In genomic region chr16:79093554-79093967, GRCh38 we compare ENCODE assay signal across 1 cellular context.
TF ChIP-seq lines count a peak whose summit lies in the region.

No MANE protein-coding gene starts in this region.

TF ChIP-seq in K562, 482 proteins besides CTCF, POLR2A, EP300 and RAD21 (continued from another document):
- peak; percentile 46; the same call in 1 of the 2 replicates for TF ChIP-seq VEZF1 (CRISPR knock-in tag; IDR thresholded peaks at IDR 0.05)
- no peak for TF ChIP-seq CHD1 (IDR thresholded peaks at IDR 0.05; ENCODE audit: low read length)
- no peak for TF ChIP-seq DACH1 (IDR thresholded peaks at IDR 0.05; ENCODE audit: partially characterized antibody)
- TF ChIP-seq GTF2A2 (tag; IDR thresholded peaks at IDR 0.05), result no peak
- no peak for TF ChIP-seq ZNF644 (tag; IDR thresholded peaks at IDR 0.05; ENCODE audit: low read depth)
- TF ChIP-seq ZBTB1 (CRISPR knock-in tag; IDR thresholded peaks at IDR 0.05; ENCODE audit: borderline replicate concordance, low read depth), result no peak
- peak; percentile 69 for TF ChIP-seq PKNOX1 (IDR thresholded peaks at IDR 0.05)
- TF ChIP-seq GTF2E2 (tag; IDR thresholded peaks at IDR 0.05), result no peak
- no peak for TF ChIP-seq POLR2H (tag; IDR thresholded peaks at IDR 0.05; ENCODE audit: low read depth)
- no peak for TF ChIP-seq ETV1 (tag; conservative IDR thresholded peaks at IDR 0.05; ENCODE audit: low read depth)
- TF ChIP-seq NFE2 (IDR thresholded peaks at IDR 0.05; ENCODE audit: low read depth), result peak; percentile 58; the same call in 1 of the 2 replicates
- TF ChIP-seq KAT7 (CRISPR knock-in tag; IDR thresholded peaks at IDR 0.05; ENCODE audit: borderline replicate concordance), result no peak
- no peak for TF ChIP-seq ZBED1 (IDR thresholded peaks at IDR 0.05)
- TF ChIP-seq MCM3 (IDR thresholded peaks at IDR 0.05), result no peak
- 0 out of 4 replicates have a peak, but pooled peaks of 1 of the 2 experiments have one; percentile 8 for TF ChIP-seq ETV6 (IDR thresholded peaks at IDR 0.05; ENCODE audit: borderline replicate concordance in 1 of 2, low read depth in 2 of 2, low read length in 1 of 2)
- no peak for TF ChIP-seq ETV6 (CRISPR knock-in tag; IDR thresholded peaks at IDR 0.05; ENCODE audit: borderline replicate concordance)
- TF ChIP-seq ZNF780A (CRISPR knock-in tag; IDR thresholded peaks at IDR 0.05), result no peak
- no peak for TF ChIP-seq SRSF7 (optimal IDR thresholded peaks at IDR 0.05; ENCODE audit: low read depth, low read length)
- no peak for TF ChIP-seq JUND (IDR thresholded peaks at IDR 0.05; ENCODE audit: borderline replicate concordance, low read depth, low read length)
- peak; percentile 51; the same call in 1 of the 3 replicates for TF ChIP-seq JUND (tag; IDR thresholded peaks at IDR 0.05; ENCODE audit: borderline replicate concordance, low read depth, low read length)
- no peak for TF ChIP-seq KLF13 (tag; IDR thresholded peaks at IDR 0.05; ENCODE audit: borderline replicate concordance, low read depth)
- TF ChIP-seq, protein P1, sequence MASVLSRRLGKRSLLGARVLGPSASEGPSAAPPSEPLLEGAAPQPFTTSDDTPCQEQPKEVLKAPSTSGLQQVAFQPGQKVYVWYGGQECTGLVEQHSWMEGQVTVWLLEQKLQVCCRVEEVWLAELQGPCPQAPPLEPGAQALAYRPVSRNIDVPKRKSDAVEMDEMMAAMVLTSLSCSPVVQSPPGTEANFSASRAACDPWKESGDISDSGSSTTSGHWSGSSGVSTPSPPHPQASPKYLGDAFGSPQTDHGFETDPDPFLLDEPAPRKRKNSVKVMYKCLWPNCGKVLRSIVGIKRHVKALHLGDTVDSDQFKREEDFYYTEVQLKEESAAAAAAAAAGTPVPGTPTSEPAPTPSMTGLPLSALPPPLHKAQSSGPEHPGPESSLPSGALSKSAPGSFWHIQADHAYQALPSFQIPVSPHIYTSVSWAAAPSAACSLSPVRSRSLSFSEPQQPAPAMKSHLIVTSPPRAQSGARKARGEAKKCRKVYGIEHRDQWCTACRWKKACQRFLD (CRISPR knock-in tag; IDR thresholded peaks at IDR 0.05), result no peak
- TF ChIP-seq MXI1 (IDR thresholded peaks at IDR 0.05; ENCODE audit: low read depth, low read length), result no peak
- TF ChIP-seq THRB (CRISPR knock-in tag; conservative IDR thresholded peaks at IDR 0.05), result no peak
- TF ChIP-seq YY1 (IDR thresholded peaks at IDR 0.05; ENCODE audit: borderline replicate concordance in 1 of 3, control insufficient read depth in 1 of 3, extremely low read depth in 1 of 3, insufficient read depth in 3 of 3, insufficient read length in 1 of 3, insufficient replicate concordance in 2 of 3, low read depth in 1 of 3, low read length in 2 of 3), result no peak
- TF ChIP-seq SRSF1 (IDR thresholded peaks at IDR 0.05; ENCODE audit: low read depth, low read length), result no peak
- TF ChIP-seq HDAC2 (IDR thresholded peaks at IDR 0.05), result no peak
- no peak for TF ChIP-seq SREBF2 (CRISPR knock-in tag; IDR thresholded peaks at IDR 0.05)
- no peak for TF ChIP-seq ZKSCAN8 (CRISPR knock-in tag; IDR thresholded peaks at IDR 0.05)
- no peak for TF ChIP-seq HMG20A (CRISPR knock-in tag; conservative IDR thresholded peaks at IDR 0.05)
- TF ChIP-seq RAD51 (IDR thresholded peaks at IDR 0.05; ENCODE audit: borderline replicate concordance, low read depth), result no peak
- TF ChIP-seq ZNF408 (CRISPR knock-in tag; IDR thresholded peaks at IDR 0.05; ENCODE audit: low read depth), result no peak
- TF ChIP-seq TFAM (CRISPR knock-in tag; conservative IDR thresholded peaks at IDR 0.05), result no peak
- no peak for TF ChIP-seq LCOR (CRISPR knock-in tag; IDR thresholded peaks at IDR 0.05)
- TF ChIP-seq ZNF217 (CRISPR knock-in tag; IDR thresholded peaks at IDR 0.05), result no peak
- TF ChIP-seq HSF4 (CRISPR knock-in tag; IDR thresholded peaks at IDR 0.05; ENCODE audit: borderline replicate concordance), result no peak
- TF ChIP-seq HDGF (IDR thresholded peaks at IDR 0.05), result no peak
- no peak for TF ChIP-seq TCF7L2 (IDR thresholded peaks at IDR 0.05; ENCODE audit: low read depth, low read length)
- TF ChIP-seq ZNF282 (CRISPR knock-in tag; IDR thresholded peaks at IDR 0.05), result no peak
- TF ChIP-seq SAFB (IDR thresholded peaks at IDR 0.05; ENCODE audit: borderline replicate concordance, low read depth, low read length), result no peak
- TF ChIP-seq NR2F6 (CRISPR knock-in tag; IDR thresholded peaks at IDR 0.05), result no peak
- no peak for TF ChIP-seq GABPB1 (CRISPR knock-in tag; IDR thresholded peaks at IDR 0.05)
TF ChIP-seq in K562: peak in this region for 6.
